8 cellular contexts compared by ENCODE assay signal in genomic region chr6:125749112-125749863, GRCh38. TPM values are rescaled to one million over a fixed set of nuclear protein-coding genes. Genes with fewer than 3 reads are reported as not detected.
A peak's percentile ranks its signal among the peaks of the same experiment; 100 is the strongest.
DNase-seq lines count a peak whose midpoint lies in the region; ATAC-seq and TF ChIP-seq lines count a peak whose summit lies in the region.

Gene HEY2 (plus strand): TSS chr6:125749632. CDS start chr6:125749777, 145 bp downstream.

- H3K4me1 Mint-ChIP-seq in CD8-positive, alpha-beta T cell (ENCODE audit: low read depth) = peaks cover 38% of the 10 kb centered on the region

- H3K9me3 Mint-ChIP-seq in CD8-positive, alpha-beta T cell = no peaks in the 10 kb centered on the region

- peaks cover 56% of the 10 kb centered on the region for H3K27me3 Mint-ChIP-seq in CD8-positive, alpha-beta T cell (ENCODE audit: low read depth)

- CTCF ChIA-PET in CD8-positive, alpha-beta T cell (lab: Charles Lee) = interaction anchor here (2.7 kb wide), 1 partner anchor 438 kb away, joined by 12 read pairs; no protein-coding TSS in a partner anchor

- H3K36me3 ChIP-seq in CD8-positive, alpha-beta T cell (ENCODE audit: insufficient read depth, low read length) = no peaks in the 10 kb centered on the region

- H3K27me3 ChIP-seq in CD8-positive, alpha-beta T cell (ENCODE audit: insufficient read depth, low read length) = peaks cover 14% of the 10 kb centered on the region

- no peaks in the 10 kb centered on the region for H3K9me3 ChIP-seq in CD8-positive, alpha-beta T cell (ENCODE audit: low read length)

- no peak for TF ChIP-seq CTCF in CD8-positive, alpha-beta T cell (IDR thresholded peaks at IDR 0.05)

- H3K4me3 ChIP-seq in CD8-positive, alpha-beta T cell (ENCODE audit: low read depth, low read length) = peak within 1 kb of the TSS; percentile 80

- H3K36me3 Mint-ChIP-seq in CD8-positive, alpha-beta T cell = peaks cover 4% of the 10 kb centered on the region

- POLR2A ChIA-PET in CD8-positive, alpha-beta T cell (lab: Charles Lee) = interaction anchor here (3.1 kb wide), 1 partner anchor 41 kb away, joined by 12 read pairs; the partner anchor contains the start of gene NCOA7

- peak within 1 kb of the TSS; percentile 72 for H3K27ac Mint-ChIP-seq in CD8-positive, alpha-beta T cell

- H3K4me3 Mint-ChIP-seq in CD8-positive, alpha-beta T cell = peak within 1 kb of the TSS; percentile 88

- DNase-seq in CD8-positive, alpha-beta T cell = peak; percentile 54 to 86 (median 72)
- DNase-seq in HK-2 (ENCODE audit: unreplicated experiment) = peak; percentile 84
- DNase-seq in NOMO-1 treated with DMSO at 0.1 percent for 48 hours (lab: John Stamatoyannopoulos, UW; ENCODE audit: unreplicated experiment) = peak; percentile 81
- peak; percentile 73 for DNase-seq in activated T-cell treated with anti-CD3 and anti-CD28 coated beads for 4 hours
- peak; percentile 87 for DNase-seq in epidermal melanocyte (ENCODE audit: insufficient read length, low spot score)
- DNase-seq in middle frontal gyrus (ENCODE audit: extremely low spot score, low spot score) = peak; percentile 84
- DNase-seq in stimulated activated CD8-positive, alpha-beta memory T cell treated with anti-CD3 and anti-CD28 coated beads, Interleukin-15, amount 100 ng/mL, for 4 hours (ENCODE audit: low read depth in 2 of 2) = peak; percentile 62 to 77

- intact Hi-C loops in CD8-positive, alpha-beta T cell (cut with DNase I, micrococcal nuclease) = no loop called here

- peak within 1 kb of the TSS; percentile 1 for H3K27ac ChIP-seq in CD8-positive, alpha-beta T cell (ENCODE audit: low read depth, low read length)

- peaks cover 30% of the 10 kb centered on the region for H3K4me1 ChIP-seq in CD8-positive, alpha-beta T cell (ENCODE audit: insufficient read depth, low read length)

- peak; percentile 70 for ATAC-seq in CD8-positive, alpha-beta T cell
- ATAC-seq in GM19463 (IDR thresholded peaks at IDR 0.05; ENCODE audit: unreplicated experiment) = peak; percentile 82

RNA-seq across cellular contexts. Expression of gene HEY2, which starts in this region (rescaled TPM):
- under 1 TPM; 0.11 to 0.33 TPM for total RNA-seq in CD8-positive, alpha-beta T cell

Comparison
In these comparisons a context has a peak if more than half of its experiments do, and no peak if none do; other contexts are left out.
1. Peak in every context shown above with its lines: DNase-seq, ATAC-seq, H3K4me3 ChIP-seq and H3K27ac ChIP-seq.
2. Peak in DNase-seq, ATAC-seq, H3K4me3 ChIP-seq and H3K27ac ChIP-seq in CD8-positive, alpha-beta T cell; RNA of the gene not detected or under 1 TPM.